12 cellular contexts compared by ENCODE assay signal in the genomic region with DNA sequence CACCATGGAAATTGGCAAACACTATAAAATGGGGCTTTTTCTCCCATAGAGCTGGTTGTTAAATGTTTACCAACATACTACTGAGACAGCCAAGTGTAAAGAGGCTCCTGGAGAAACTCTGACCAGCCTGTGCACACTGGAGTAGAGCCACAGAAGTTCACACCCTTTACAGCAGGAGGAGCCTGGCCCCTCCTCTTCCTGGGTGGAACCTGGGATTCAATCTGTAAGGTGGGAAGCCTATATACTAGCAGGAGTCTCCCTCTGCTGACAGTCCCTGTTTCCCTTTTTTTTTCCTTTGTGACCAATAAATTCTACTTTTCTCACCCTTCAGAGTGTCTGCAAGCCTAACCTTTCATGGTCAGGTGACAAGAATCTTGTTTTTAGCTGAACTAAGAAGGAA. TPM values are rescaled to one million over a fixed set of nuclear protein-coding genes. Genes with fewer than 3 reads are reported as not detected.
DNase-seq lines count a peak whose midpoint lies in the region; ATAC-seq and TF ChIP-seq lines count a peak whose summit lies in the region.
"Had no signal": no experiment of that assay in that cellular context is flagged by ENCODE, and none has a peak within 500 bp of the region (broad histone marks: within the 10 kb centered on the region; RNA-seq: fewer than 3 reads in every experiment).

No MANE protein-coding gene starts in this region.

- no peaks in the 10 kb centered on the region for H3K27me3 ChIP-seq in Caco-2 (replicated peaks; ENCODE audit: control insufficient read depth, insufficient read depth, low read length)
- no peaks in the 10 kb centered on the region for H3K27me3 ChIP-seq in RWPE2 (ENCODE audit: insufficient read depth, poor library complexity, severe bottlenecking)

- CTCF ChIA-PET in Caco-2 (lab: Charles Lee), result interaction anchor here (0.5 to 3.4 kb wide), 4 partner anchors 10 to 198 kb away, joined by 3 to 28 read pairs (median 10); a partner anchor contains a TSS
- CTCF ChIA-PET in HEK293T (lab: Yijun Ruan, JAX), result interaction anchor here (1.3 to 3.4 kb wide), 2 partner anchors 10 to 53 kb away, joined by 3 to 19 read pairs; a partner anchor contains a TSS
- CTCF ChIA-PET in activated CD8-positive, alpha-beta T cell treated with anti-CD3 and anti-CD28 coated beads, Interleukin-2, amount 10 ng/mL, durations not matched to agents 7 days and 5 days (lab: Charles Lee), result interaction anchor here (0.6 to 4.1 kb wide), 4 partner anchors 10 to 115 kb away, joined by 3 to 49 read pairs (median 11); a partner anchor contains a TSS
- CTCF ChIA-PET in activated CD8-positive, alpha-beta memory T cell treated with anti-CD3 and anti-CD28 coated beads, Interleukin-2, amount 10 ng/mL, durations not matched to agents 7 days and 5 days (lab: Charles Lee), result interaction anchor here (1.2 to 5.0 kb wide), 4 partner anchors 10 to 40 kb away, joined by 3 to 31 read pairs (median 6); a partner anchor contains a TSS

- POLR2A ChIA-PET in Caco-2 (lab: Charles Lee) (no interaction called here), HEK293T (lab: Yijun Ruan, JAX) (interaction anchor here (1.6 kb wide), 1 partner anchor 10 kb away, joined by 6 read pairs; a partner anchor contains a TSS)
- POLR2A ChIA-PET in activated CD8-positive, alpha-beta T cell treated with anti-CD3 and anti-CD28 coated beads, Interleukin-2, amount 10 ng/mL, durations not matched to agents 7 days and 5 days (lab: Charles Lee), result no interaction called here

- no peaks in the 10 kb centered on the region for H3K36me3 Mint-ChIP-seq in Caco-2 (ENCODE audit: insufficient read depth, unreplicated experiment)
- peaks cover 4% of the 10 kb centered on the region for H3K36me3 Mint-ChIP-seq in activated CD8-positive, alpha-beta T cell treated with anti-CD3 and anti-CD28 coated beads, Interleukin-2, amount 10 ng/mL, durations not matched to agents 7 days and 5 days (ENCODE audit: low read depth)
- peaks cover 3% of the 10 kb centered on the region for H3K36me3 Mint-ChIP-seq in activated CD8-positive, alpha-beta memory T cell treated with anti-CD3 and anti-CD28 coated beads, Interleukin-2, amount 10 ng/mL, durations not matched to agents 7 days and 5 days
- H3K36me3 Mint-ChIP-seq: activated naive CD4-positive, alpha-beta T cell treated with anti-CD3 and anti-CD28 coated beads, Interleukin-2, amount 50 U/mL, for 24 hours; stimulated activated effector memory CD8-positive, alpha-beta T cell treated with anti-CD3 and anti-CD28 coated beads, Interleukin-12 subunit alpha, Interleukin-12 subunit beta, amount 100 ng/mL, for 72 hours had no signal

- no peak overlapping the region for H3K27ac ChIP-seq in RWPE2 (ENCODE audit: poor library complexity, severe bottlenecking)

- H3K4me1 ChIP-seq in Caco-2 (peaks cover 11% of the 10 kb centered on the region), RWPE2 (ENCODE audit: insufficient read depth, poor library complexity, severe bottlenecking) (peaks cover 7% of the 10 kb centered on the region)

- H3K27ac Mint-ChIP-seq in Caco-2 (ENCODE audit: unreplicated experiment), result no peak overlapping the region
- no peak overlapping the region for H3K27ac Mint-ChIP-seq in activated CD8-positive, alpha-beta T cell treated with anti-CD3 and anti-CD28 coated beads, Interleukin-2, amount 10 ng/mL, durations not matched to agents 7 days and 5 days
- no peak overlapping the region for H3K27ac Mint-ChIP-seq in activated CD8-positive, alpha-beta memory T cell treated with anti-CD3 and anti-CD28 coated beads, Interleukin-2, amount 10 ng/mL, durations not matched to agents 7 days and 5 days
- H3K27ac Mint-ChIP-seq: stimulated activated effector memory CD8-positive, alpha-beta T cell treated with anti-CD3 and anti-CD28 coated beads, Interleukin-12 subunit alpha, Interleukin-12 subunit beta, amount 100 ng/mL, for 72 hours had no signal

- BruUV-seq in Caco-2 (replicated peaks; lab: Mats Ljungman, UMichigan), result no TSS peak

- H3K4me1 Mint-ChIP-seq in Caco-2 (ENCODE audit: low read depth, unreplicated experiment), result peaks cover 23% of the 10 kb centered on the region
- H3K4me1 Mint-ChIP-seq in activated CD8-positive, alpha-beta T cell treated with anti-CD3 and anti-CD28 coated beads, Interleukin-2, amount 10 ng/mL, durations not matched to agents 7 days and 5 days (ENCODE audit: low read depth), result peaks cover 23% of the 10 kb centered on the region
- H3K4me1 Mint-ChIP-seq in activated CD8-positive, alpha-beta memory T cell treated with anti-CD3 and anti-CD28 coated beads, Interleukin-2, amount 10 ng/mL, durations not matched to agents 7 days and 5 days, result peaks cover 22% of the 10 kb centered on the region
- H3K4me1 Mint-ChIP-seq: stimulated activated effector memory CD8-positive, alpha-beta T cell treated with anti-CD3 and anti-CD28 coated beads, Interleukin-12 subunit alpha, Interleukin-12 subunit beta, amount 100 ng/mL, for 72 hours had no signal

- H3K9me3 ChIP-seq in Caco-2 (no peaks in the 10 kb centered on the region), RWPE2 (ENCODE audit: severe bottlenecking) (no peaks in the 10 kb centered on the region)

- H3K9me3 Mint-ChIP-seq in Caco-2 (ENCODE audit: unreplicated experiment), result no peaks in the 10 kb centered on the region
- H3K9me3 Mint-ChIP-seq in activated CD8-positive, alpha-beta T cell treated with anti-CD3 and anti-CD28 coated beads, Interleukin-2, amount 10 ng/mL, durations not matched to agents 7 days and 5 days (ENCODE audit: insufficient read depth), result no peaks in the 10 kb centered on the region
- no peaks in the 10 kb centered on the region for H3K9me3 Mint-ChIP-seq in activated CD8-positive, alpha-beta memory T cell treated with anti-CD3 and anti-CD28 coated beads, Interleukin-2, amount 10 ng/mL, durations not matched to agents 7 days and 5 days (ENCODE audit: low read depth)
- H3K9me3 Mint-ChIP-seq: activated naive CD4-positive, alpha-beta T cell treated with anti-CD3 and anti-CD28 coated beads, Interleukin-2, amount 50 U/mL, for 24 hours; stimulated activated effector memory CD8-positive, alpha-beta T cell treated with anti-CD3 and anti-CD28 coated beads, Interleukin-12 subunit alpha, Interleukin-12 subunit beta, amount 100 ng/mL, for 72 hours had no signal

- H3K4me3 ChIP-seq in Caco-2 (ENCODE audit: low read depth, low read length), result no peak overlapping the region
- H3K4me3 ChIP-seq in RWPE2 (ENCODE audit: severe bottlenecking), result no peak overlapping the region

- TF ChIP-seq CTCF in Caco-2 (IDR thresholded peaks at IDR 0.05; ENCODE audit: insufficient read depth in 1 of 2, low read depth in 1 of 2, low read length in 1 of 2, severe bottlenecking in 1 of 2, unreplicated experiment in 1 of 2) (peak; percentile 41 to 63), RWPE2 (IDR thresholded peaks at IDR 0.05; ENCODE audit: poor library complexity, severe bottlenecking) (peak; percentile 43)

- intact Hi-C loops in Caco-2 (cut with micrococcal nuclease; ENCODE audit: unreplicated experiment), result loop anchor here (1.0 kb wide), 3 partner anchors 34 to 59 kb away; no protein-coding TSS in a partner anchor

- peak; percentile 74 to 76 for DNase-seq in Caco-2
- no peak for DNase-seq in HEK293T (ENCODE audit: extremely low spot score)
- no peak for DNase-seq in RWPE2 (ENCODE audit: low spot score)
- peak; percentile 27 for DNase-seq in iPS-NIHi11 (ENCODE audit: low spot score)
- no peak for DNase-seq in activated CD8-positive, alpha-beta T cell treated with anti-CD3 and anti-CD28 coated beads, Interleukin-2, amount 10 ng/mL, durations not matched to agents 7 days and 5 days
- DNase-seq in activated CD8-positive, alpha-beta memory T cell treated with anti-CD3 and anti-CD28 coated beads, Interleukin-2, amount 10 ng/mL, durations not matched to agents 7 days and 5 days, result no peak
- DNase-seq in NCI-H1694 (lab: John Stamatoyannopoulos, UW), result no peak
- DNase-seq: kidney, NCI-H2227 treated with DMSO at 0.1 percent for 48 hours had no signal

- ATAC-seq in RWPE2 (ENCODE audit: low read depth) (peak; percentile 90), GM18909 (IDR thresholded peaks at IDR 0.05; ENCODE audit: poor library complexity, unreplicated experiment) (no peak)
- ATAC-seq in activated CD8-positive, alpha-beta T cell treated with anti-CD3 and anti-CD28 coated beads, Interleukin-2, amount 10 ng/mL, durations not matched to agents 7 days and 5 days, result no peak
- ATAC-seq in activated CD8-positive, alpha-beta memory T cell treated with anti-CD3 and anti-CD28 coated beads, Interleukin-2, amount 10 ng/mL, durations not matched to agents 7 days and 5 days, result no peak
- ATAC-seq: stimulated activated effector memory CD8-positive, alpha-beta T cell treated with anti-CD3 and anti-CD28 coated beads, Interleukin-12 subunit alpha, Interleukin-12 subunit beta, amount 100 ng/mL, for 72 hours had no signal

- no peak overlapping the region for H3K4me3 Mint-ChIP-seq in Caco-2 (ENCODE audit: unreplicated experiment)
- H3K4me3 Mint-ChIP-seq in activated CD8-positive, alpha-beta T cell treated with anti-CD3 and anti-CD28 coated beads, Interleukin-2, amount 10 ng/mL, durations not matched to agents 7 days and 5 days, result no peak overlapping the region
- no peak overlapping the region for H3K4me3 Mint-ChIP-seq in activated CD8-positive, alpha-beta memory T cell treated with anti-CD3 and anti-CD28 coated beads, Interleukin-2, amount 10 ng/mL, durations not matched to agents 7 days and 5 days
- H3K4me3 Mint-ChIP-seq: activated naive CD4-positive, alpha-beta T cell treated with anti-CD3 and anti-CD28 coated beads, Interleukin-2, amount 50 U/mL, for 24 hours; stimulated activated effector memory CD8-positive, alpha-beta T cell treated with anti-CD3 and anti-CD28 coated beads, Interleukin-12 subunit alpha, Interleukin-12 subunit beta, amount 100 ng/mL, for 72 hours had no signal

- H3K27me3 Mint-ChIP-seq in Caco-2 (ENCODE audit: insufficient read depth, unreplicated experiment), result no peaks in the 10 kb centered on the region
- no peaks in the 10 kb centered on the region for H3K27me3 Mint-ChIP-seq in activated CD8-positive, alpha-beta T cell treated with anti-CD3 and anti-CD28 coated beads, Interleukin-2, amount 10 ng/mL, durations not matched to agents 7 days and 5 days (ENCODE audit: low read depth)
- no peaks in the 10 kb centered on the region for H3K27me3 Mint-ChIP-seq in activated CD8-positive, alpha-beta memory T cell treated with anti-CD3 and anti-CD28 coated beads, Interleukin-2, amount 10 ng/mL, durations not matched to agents 7 days and 5 days
- H3K27me3 Mint-ChIP-seq: activated naive CD4-positive, alpha-beta T cell treated with anti-CD3 and anti-CD28 coated beads, Interleukin-2, amount 50 U/mL, for 24 hours had no signal

- H3K36me3 ChIP-seq in Caco-2 (ENCODE audit: control insufficient read depth, insufficient read depth, low read length) (no peaks in the 10 kb centered on the region), RWPE2 (ENCODE audit: low read depth) (no peaks in the 10 kb centered on the region)

TF ChIP-seq in HEK293T, 16 proteins besides CTCF, POLR2A, EP300 and RAD21 (continues in another document):
- no peak for TF ChIP-seq BHLHE40 (IDR thresholded peaks at IDR 0.05; ENCODE audit: borderline replicate concordance)

RNA-seq across cellular contexts. Expression of a gene that starts 10.4 kb away (rescaled TPM):
- total RNA-seq in Caco-2 (2022), result 61.7 and 64.5 TPM in 2 replicates
- total RNA-seq in activated CD8-positive, alpha-beta T cell treated with anti-CD3 and anti-CD28 coated beads, Interleukin-2, amount 10 ng/mL, durations not matched to agents 7 days and 5 days, result 10 to 100 TPM; 32.7 to 33.6 TPM
- total RNA-seq in activated CD8-positive, alpha-beta memory T cell treated with anti-CD3 and anti-CD28 coated beads, Interleukin-2, amount 10 ng/mL, durations not matched to agents 7 days and 5 days, result 10 to 100 TPM; 31.4 to 49.6 TPM

Comparison
In these comparisons a context has a peak if more than half of its experiments do, and no peak if none do; other contexts are left out.
1. DNase-seq: peak in Caco-2 (2 of 2) and iPS-NIHi11 (single experiment); none in HEK293T (single experiment), RWPE2 (single experiment), activated CD8-positive, alpha-beta T cell treated with anti-CD3 and anti-CD28 coated beads, Interleukin-2, amount 10 ng/mL, durations not matched to agents 7 days and 5 days (single experiment), activated CD8-positive, alpha-beta memory T cell treated with anti-CD3 and anti-CD28 coated beads, Interleukin-2, amount 10 ng/mL, durations not matched to agents 7 days and 5 days (single experiment) and NCI-H1694 (single experiment).